ENCODE assay signal across 17 cellular contexts in genomic region chr7:29277436-29278215, GRCh38.
DNase-seq lines count a peak whose midpoint lies in the region; ATAC-seq, FAIRE-seq and TF ChIP-seq lines count a peak whose summit lies in the region.
"Had no signal": no experiment of that assay in that cellular context is flagged by ENCODE, and none has a peak within 500 bp of the region (broad histone marks: within the 10 kb centered on the region; RNA-seq: fewer than 3 reads in every experiment).

No MANE protein-coding gene starts in this region.

- H3K36me3 ChIP-seq in GM23338 (ENCODE audit: insufficient read depth): no peaks in the 10 kb centered on the region
- H3K36me3 ChIP-seq in OCI-LY3 (replicated peaks; ENCODE audit: low read depth, low read length): no peaks in the 10 kb centered on the region
- no peaks in the 10 kb centered on the region for H3K36me3 ChIP-seq in GM12878 (ENCODE audit: control insufficient read depth in 2 of 2, insufficient read depth in 2 of 2, low read length in 1 of 2)
- H3K36me3 ChIP-seq in pancreas: no peaks in the 10 kb centered on the region
- H3K36me3 ChIP-seq in hepatocyte (replicated peaks; ENCODE audit: insufficient read depth, low read depth): no peaks in the 10 kb centered on the region
- H3K36me3 ChIP-seq: cardiac muscle cell, MG63 had no signal

- H3K9me3 ChIP-seq in OCI-LY3 (ENCODE audit: insufficient read depth, low read length) (no peaks in the 10 kb centered on the region), GM12878 (replicated peaks; ENCODE audit: control insufficient read depth, insufficient read depth, low read length) (no peaks in the 10 kb centered on the region), pancreas (no peaks in the 10 kb centered on the region), hepatocyte (ENCODE audit: low read depth) (no peaks in the 10 kb centered on the region)
- H3K9me3 ChIP-seq: MG63 had no signal

- H4K20me1 ChIP-seq in GM23338 (replicated peaks; ENCODE audit: insufficient read depth) (no peaks in the 10 kb centered on the region), OCI-LY3 (ENCODE audit: insufficient read depth, low read length) (no peaks in the 10 kb centered on the region; the same call in 1 of the 2 replicates), GM12878 (ENCODE audit: control insufficient read depth, insufficient read depth) (no peaks in the 10 kb centered on the region), hepatocyte (ENCODE audit: insufficient read depth, poor library complexity, severe bottlenecking) (no peaks in the 10 kb centered on the region)

- peaks cover 36% of the 10 kb centered on the region for H3K4me1 ChIP-seq in GM23338 (ENCODE audit: insufficient read depth)
- H3K4me1 ChIP-seq in OCI-LY3 (ENCODE audit: low read length): peaks cover 51% of the 10 kb centered on the region
- H3K4me1 ChIP-seq in GM12878 (ENCODE audit: control insufficient read depth, insufficient read depth, low read length): no peaks in the 10 kb centered on the region
- H3K4me1 ChIP-seq in pancreas: peaks cover 52 to 58% (median 53%) of the 10 kb centered on the region in 3 donors
- H3K4me1 ChIP-seq in hepatocyte (ENCODE audit: insufficient read depth): peaks cover 3% of the 10 kb centered on the region

- DNase-seq in GM23338 (ENCODE audit: low spot score) (no peak), GM12878 (ENCODE audit: low read depth, low spot score) (no peak), pancreas (peak in 4 of 6 donors; percentile 70 to 87 (median 80)), COR-L47 (lab: John Stamatoyannopoulos, UW) (no peak), NCI-H1092 (lab: John Stamatoyannopoulos, UW) (no peak), hepatocyte (ENCODE audit: low spot score) (no peak)
- DNase-seq: activated gamma-delta T cell treated with Interleukin-2 at 50 U/mL for 16 hours; amygdala; CD4-positive, CD25-positive, alpha-beta regulatory T cell; H7; MG63; naive thymus-derived CD8-positive, alpha-beta T cell; NCI-H526 treated with DMSO at 0.1 percent for 48 hours had no signal

- no peak for TF ChIP-seq CTCF in GM23338 (conservative IDR thresholded peaks at IDR 0.05; ENCODE audit: low read depth in 2 of 2)
- no peak for TF ChIP-seq CTCF in OCI-LY3 (IDR thresholded peaks at IDR 0.05; ENCODE audit: low read depth, low read length)
- TF ChIP-seq CTCF in GM12878 (IDR thresholded peaks at IDR 0.05 in 2 of 3, conservative IDR thresholded peaks at IDR 0.05 in 1 of 3; ENCODE audit: control insufficient read depth in 2 of 3, extremely low read depth in 1 of 3, insufficient read depth in 1 of 3, low read depth in 3 of 3, low read length in 3 of 3): no peak
- TF ChIP-seq CTCF in pancreas (IDR thresholded peaks at IDR 0.05): no peak
- TF ChIP-seq CTCF in hepatocyte (IDR thresholded peaks at IDR 0.05; ENCODE audit: poor library complexity): no peak

- H3F3A ChIP-seq in GM23338 (replicated peaks; ENCODE audit: low read depth): no peaks in the 10 kb centered on the region

- WGBS in GM12878 (ENCODE audit: insufficient coverage, insufficient replicate concordance, low lambda C conversion rate, missing lambda C conversion rate): 23% methylated on average over 6 of the region's 6 CpGs
- WGBS in pancreas, 2 donors: 39 to 46% methylated on average over 6 of the region's 6 CpGs
- WGBS in hepatocyte (ENCODE audit: low lambda C conversion rate, missing lambda C conversion rate): 96% methylated on average over 6 of the region's 6 CpGs

- TF ChIP-seq POLR2A in GM12878 (IDR thresholded peaks at IDR 0.05; ENCODE audit: low read depth, low read length): no peak

- FAIRE-seq in GM12878 (lab: Jason Lieb, UNC) (no peak), pancreas (lab: Jason Lieb, UNC) (no peak)

- H3K79me2 ChIP-seq in GM23338 (replicated peaks; ENCODE audit: insufficient read depth) (no peaks in the 10 kb centered on the region), OCI-LY3 (ENCODE audit: low read length) (no peaks in the 10 kb centered on the region), GM12878 (ENCODE audit: control insufficient read depth, insufficient read depth, low read length) (no peaks in the 10 kb centered on the region), hepatocyte (no peaks in the 10 kb centered on the region)

- H3K27ac ChIP-seq in GM23338 (ENCODE audit: low read depth) (no peak overlapping the region), OCI-LY3 (ENCODE audit: low read length) (peak overlapping the region; percentile 62; the same call in 1 of the 2 replicates), GM12878 (ENCODE audit: control insufficient read depth, insufficient read depth) (no peak overlapping the region), pancreas (peak overlapping the region; percentile 52 to 76 (median 60)), hepatocyte (no peak overlapping the region)
- H3K27ac ChIP-seq: cardiac muscle cell, HL-60, SK-N-MC had no signal

- H3K4me3 ChIP-seq in GM23338 (no peak overlapping the region), OCI-LY3 (ENCODE audit: low read length) (peak overlapping the region; percentile 28; the same call in 1 of the 2 replicates), GM12878 (no peak overlapping the region), pancreas (no peak overlapping the region), hepatocyte (no peak overlapping the region)
- H3K4me3 ChIP-seq: cardiac muscle cell, MG63, SK-N-MC had no signal

- no peak for TF ChIP-seq RAD21 in GM12878 (IDR thresholded peaks at IDR 0.05; ENCODE audit: insufficient read depth, low read depth, low read length)

- SMC1A ChIA-PET in GM12878 (lab: Charles Lee; ENCODE audit: uncharacterized antibody, unreplicated experiment): no interaction called here

- no peak overlapping the region for H2AFZ ChIP-seq in GM23338
- no peak overlapping the region for H2AFZ ChIP-seq in OCI-LY3 (ENCODE audit: low read depth, low read length)
- no peak overlapping the region for H2AFZ ChIP-seq in GM12878 (ENCODE audit: control insufficient read depth, low read depth, low read length)
- H2AFZ ChIP-seq in hepatocyte: no peak overlapping the region

- ATAC-seq in GM23338 (no peak; the same call in 2 of the 3 replicates), GM12878 (peak; percentile 80), pancreas (peak; percentile 74 to 83 (median 82))
- ATAC-seq: naive thymus-derived CD8-positive, alpha-beta T cell had no signal

- H3K4me2 ChIP-seq in GM23338 (0 out of 2 replicates have a peak overlapping the region, but pooled peaks have one; percentile 75), OCI-LY3 (ENCODE audit: low read length) (peak overlapping the region; percentile 60), GM12878 (ENCODE audit: control insufficient read depth, insufficient read depth) (no peak overlapping the region), hepatocyte (no peak overlapping the region)

- in situ Hi-C loops in GM12878 (cut with MboI): no loop called here

- intact Hi-C loops in GM12878 (cut with micrococcal nuclease; ENCODE audit: unreplicated experiment): no loop called here
- intact Hi-C loops in pancreas (cut with DNase I): no loop called here

- no peak for TF ChIP-seq EP300 in GM12878 (IDR thresholded peaks at IDR 0.05; ENCODE audit: borderline replicate concordance in 1 of 2, control insufficient read depth in 1 of 2, low read depth in 2 of 2, low read length in 2 of 2)

- no peaks in the 10 kb centered on the region for H3K9me2 ChIP-seq in GM23338 (ENCODE audit: insufficient read depth)
- no peaks in the 10 kb centered on the region for H3K9me2 ChIP-seq in hepatocyte (replicated peaks; ENCODE audit: insufficient read depth)

- H3K9ac ChIP-seq in OCI-LY3 (ENCODE audit: low read length): no peak overlapping the region
- H3K9ac ChIP-seq in GM12878 (ENCODE audit: control insufficient read depth, insufficient read depth, low read length): no peak overlapping the region

- no TSS peak for BruUV-seq in GM12878 (replicated peaks; lab: Mats Ljungman, UMichigan)

- no peaks in the 10 kb centered on the region; the same call in 2 of the 3 replicates for H3K9me3 Mint-ChIP-seq in GM23338
- H3K9me3 Mint-ChIP-seq: CD4-positive, CD25-positive, alpha-beta regulatory T cell; naive thymus-derived CD8-positive, alpha-beta T cell had no signal

- CTCF ChIA-PET in GM12878 (lab: Yijun Ruan, JAX): interaction anchor here (2.0 kb wide), 1 partner anchor 12 kb away, joined by 4 read pairs; no protein-coding TSS in a partner anchor

- H3K4me1 Mint-ChIP-seq in GM23338: peaks cover 33% of the 10 kb centered on the region
- H3K4me1 Mint-ChIP-seq: CD4-positive, CD25-positive, alpha-beta regulatory T cell had no signal

- no peak overlapping the region for H3K4me3 Mint-ChIP-seq in GM23338
- H3K4me3 Mint-ChIP-seq: CD4-positive, CD25-positive, alpha-beta regulatory T cell; naive thymus-derived CD8-positive, alpha-beta T cell had no signal

- H3K27me3 ChIP-seq in GM23338 (ENCODE audit: insufficient read depth) (no peaks in the 10 kb centered on the region), OCI-LY3 (ENCODE audit: low read depth, low read length) (peaks cover 79% of the 10 kb centered on the region), GM12878 (replicated peaks in 1 of 2; ENCODE audit: control insufficient read depth in 2 of 2, insufficient read depth in 2 of 2, low read length in 1 of 2) (no peaks in the 10 kb centered on the region), pancreas (no peaks in the 10 kb centered on the region), hepatocyte (no peaks in the 10 kb centered on the region)
- H3K27me3 ChIP-seq: cardiac muscle cell, MG63 had no signal

- RAD21 ChIA-PET in GM12878 (lab: Charles Lee; ENCODE audit: unreplicated experiment): no interaction called here

- peaks cover 9% of the 10 kb centered on the region for H3K27me3 Mint-ChIP-seq in GM23338 (ENCODE audit: insufficient read depth, low read depth, poor library complexity)
- H3K27me3 Mint-ChIP-seq: CD4-positive, CD25-positive, alpha-beta regulatory T cell had no signal

- no peaks in the 10 kb centered on the region for H3K36me3 Mint-ChIP-seq in GM23338 (ENCODE audit: low read depth)
- H3K36me3 Mint-ChIP-seq: CD4-positive, CD25-positive, alpha-beta regulatory T cell; naive thymus-derived CD8-positive, alpha-beta T cell had no signal

- POLR2A ChIA-PET in GM12878 (lab: Charles Lee): no interaction called here

- H3K27ac Mint-ChIP-seq in GM23338: peak overlapping the region; percentile 45; the same call in 1 of the 2 replicates
- H3K27ac Mint-ChIP-seq: CD4-positive, CD25-positive, alpha-beta regulatory T cell; naive thymus-derived CD8-positive, alpha-beta T cell had no signal

TF ChIP-seq in GM12878, 131 proteins besides CTCF, POLR2A, EP300 and RAD21 (continues in another document):
- TF ChIP-seq USF2 (IDR thresholded peaks at IDR 0.05; ENCODE audit: borderline replicate concordance, low read depth, low read length) (no peak), CHD1 (IDR thresholded peaks at IDR 0.05; ENCODE audit: low read depth, low read length) (no peak), POLR2AphosphoS2 (IDR thresholded peaks at IDR 0.05; ENCODE audit: low read depth, low read length) (no peak), SREBF1 (IDR thresholded peaks at IDR 0.05; ENCODE audit: low read length) (no peak), POLR2AphosphoS5 (IDR thresholded peaks at IDR 0.05; ENCODE audit: low read length) (no peak)

Comparison
In these comparisons a context has a peak if more than half of its experiments do, and no peak if none do; other contexts are left out.
1. DNase-seq: peak in pancreas (4 of 6); none in GM23338 (single experiment), GM12878 (single experiment), COR-L47 (single experiment), NCI-H1092 (single experiment) and hepatocyte (single experiment).
2. H3K27ac ChIP-seq: peak in OCI-LY3 (single experiment) and pancreas (4 of 4); none in GM23338 (single experiment), GM12878 (single experiment) and hepatocyte (single experiment).
3. H3K4me2 ChIP-seq: peak in GM23338 (single experiment) and OCI-LY3 (single experiment); none in GM12878 (single experiment) and hepatocyte (single experiment).